20 cellular contexts compared by ENCODE assay signal in the genomic region with DNA sequence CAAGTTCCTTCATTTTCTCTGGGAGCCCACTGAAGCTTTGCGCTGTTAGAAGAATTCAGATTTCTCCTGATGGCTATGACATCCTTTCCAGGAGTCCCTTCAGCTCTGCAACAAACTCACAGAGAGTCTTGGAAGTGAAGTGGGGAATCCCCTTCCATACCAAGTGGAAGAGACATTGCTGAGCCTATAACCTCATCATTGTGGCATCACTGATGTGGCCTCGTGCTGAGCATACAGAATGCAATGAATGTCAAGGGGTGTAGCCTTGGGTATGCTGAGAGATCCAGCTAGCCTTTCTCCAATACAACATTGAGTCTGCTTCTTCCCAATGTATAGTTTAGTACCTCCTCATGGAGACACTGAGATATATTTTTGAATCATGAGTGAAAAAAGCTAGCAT.
"Had no signal": no experiment of that assay in that cellular context is flagged by ENCODE, and none has a peak within 500 bp of the region (broad histone marks: within the 10 kb centered on the region; RNA-seq: fewer than 3 reads in every experiment).

No MANE protein-coding gene starts in this region.

- H3K27ac ChIP-seq: cardiac muscle cell, KMS-11, PC-9, SK-N-MC, WERI-Rb-1 had no signal

- H3K36me3 ChIP-seq: WERI-Rb-1 had no signal

- H3K9ac ChIP-seq: KMS-11 had no signal

- H3K27me3 ChIP-seq: cardiac muscle cell had no signal

- ATAC-seq: activated CD8-positive, alpha-beta T cell treated with anti-CD3 and anti-CD28 coated beads for 36 hours; activated T-cell treated with anti-CD3 and anti-CD28 coated beads, Interleukin-2, amount 50 U/mL, for 72 hours had no signal

- DNase-seq: activated CD4-positive, alpha-beta T cell treated with anti-CD3 and anti-CD28 coated beads for 4 hours; activated CD8-positive, alpha-beta memory T cell treated with anti-CD3 and anti-CD28 coated beads, Interleukin-2, amount 50 U/mL, for 4 hours; activated CD8-positive, alpha-beta T cell treated with anti-CD3 and anti-CD28 coated beads for 36 hours; activated gamma-delta T cell treated with Interleukin-2 at 50 U/mL for 16 hours; activated naive CD4-positive, alpha-beta T cell treated with anti-CD3 and anti-CD28 coated beads, Interleukin-2, amount 10 ng/mL, durations not matched to agents 7 days and 5 days; activated naive CD8-positive, alpha-beta T cell treated with anti-CD3 and anti-CD28 coated beads for 36 hours; activated T-cell treated with anti-CD3 and anti-CD28 coated beads, Interleukin-2, amount 50 U/mL, for 72 hours; aorta; NCI-H1092; NCI-H1417 treated with DMSO at 0.1 percent for 48 hours; NCI-H1694; NCI-H2029; NCI-H2107; NCI-H510A treated with DMSO at 0.1 percent for 48 hours; PC-9; T-helper 1 cell; WERI-Rb-1 had no signal

- H3K4me3 ChIP-seq: cardiac muscle cell, PC-9, SK-N-MC had no signal
